Comparison of ENCODE assay signal across 13 cellular contexts in the genomic region with DNA sequence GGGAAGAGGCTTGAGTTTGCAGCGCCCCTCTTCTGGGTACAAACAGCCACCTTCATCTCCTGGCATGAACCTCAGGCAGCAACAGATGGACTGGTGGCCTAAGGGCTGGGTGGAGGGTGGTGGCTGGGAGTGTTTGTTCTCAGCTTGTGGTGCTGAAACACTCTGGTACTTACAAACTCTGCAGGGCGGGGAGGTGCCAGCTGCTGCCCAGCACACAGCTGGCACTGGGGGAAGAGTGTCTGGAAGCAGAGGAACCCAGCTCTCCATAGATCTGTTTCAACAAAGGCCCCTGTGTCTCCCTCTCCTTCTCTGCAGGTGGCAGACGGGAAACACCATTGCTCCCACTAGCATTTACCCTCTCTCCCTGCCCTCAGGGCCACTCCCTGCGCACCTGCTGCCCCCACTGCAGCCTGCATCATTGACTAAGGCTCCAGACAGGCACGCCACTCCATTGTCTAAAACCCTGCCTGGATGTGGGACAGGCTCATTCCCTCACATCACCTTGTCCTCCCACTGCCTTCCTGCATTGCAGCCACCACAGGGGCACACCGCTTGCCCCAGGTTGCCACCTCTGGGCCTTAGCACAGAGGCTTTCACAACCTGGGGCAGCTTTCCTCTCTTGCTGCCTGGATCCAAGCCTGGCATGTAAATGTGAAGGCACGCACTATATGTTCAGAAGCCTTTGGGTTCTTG. TPM values are rescaled to one million over a fixed set of nuclear protein-coding genes. Genes with fewer than 3 reads are reported as not detected.
DNase-seq lines count a peak whose midpoint lies in the region; ATAC-seq, FAIRE-seq and TF ChIP-seq lines count a peak whose summit lies in the region.
"Had no signal": no experiment of that assay in that cellular context is flagged by ENCODE, and none has a peak within 500 bp of the region (broad histone marks: within the 10 kb centered on the region; RNA-seq: fewer than 3 reads in every experiment).

No MANE protein-coding gene starts in this region.

- 30 to 74% (median 52%) methylated on average over 7 of the region's 7 CpGs for WGBS in small intestine, 3 donors
- 93 to 100% methylated on average over 2 to 5 of the region's 7 CpGs for WGBS in gastroesophageal sphincter (ENCODE audit: low coverage in 1 of 2), 2 donors

- intact Hi-C loops in activated CD4-positive, alpha-beta memory T cell treated with anti-CD3 and anti-CD28 coated beads for 36 hours (cut with micrococcal nuclease), result no loop called here

- H3K4me3 Mint-ChIP-seq in activated CD4-positive, alpha-beta memory T cell treated with anti-CD3 and anti-CD28 coated beads for 36 hours, result no peak overlapping the region
- H3K4me3 Mint-ChIP-seq: T-helper 17 cell had no signal

- no peak for TF ChIP-seq POLR2A in gastroesophageal sphincter (IDR thresholded peaks at IDR 0.05)

- CTCF ChIA-PET in activated CD4-positive, alpha-beta memory T cell treated with anti-CD3 and anti-CD28 coated beads for 36 hours (lab: Charles Lee), result interaction anchor here (2.7 kb wide), 1 partner anchor 58 kb away, joined by 9 read pairs; no protein-coding TSS in a partner anchor

- no peak for ATAC-seq in gastroesophageal sphincter
- ATAC-seq: T-helper 17 cell had no signal

- H3K9me3 ChIP-seq in small intestine (ENCODE audit: control insufficient read depth, low read depth) (no peaks in the 10 kb centered on the region), gastroesophageal sphincter (no peaks in the 10 kb centered on the region)
- H3K9me3 ChIP-seq: pancreas had no signal

- H3K27me3 ChIP-seq in small intestine (ENCODE audit: control insufficient read depth in 2 of 2, insufficient read depth in 2 of 2, low read length in 2 of 2) (no peaks in the 10 kb centered on the region), gastroesophageal sphincter (no peaks in the 10 kb centered on the region)

- no peaks in the 10 kb centered on the region for H3K4me1 Mint-ChIP-seq in activated CD4-positive, alpha-beta memory T cell treated with anti-CD3 and anti-CD28 coated beads for 36 hours (ENCODE audit: low read depth)
- H3K4me1 Mint-ChIP-seq: T-helper 17 cell had no signal

- no peak for FAIRE-seq in small intestine (lab: Jason Lieb, UNC)
- FAIRE-seq: pancreas had no signal

- H3K27ac ChIP-seq in small intestine (ENCODE audit: low read depth in 1 of 2, low read length in 1 of 2), result no peak overlapping the region
- H3K27ac ChIP-seq in gastroesophageal sphincter, result no peak overlapping the region
- H3K27ac ChIP-seq: 22Rv1, pancreas had no signal

- POLR2A ChIA-PET in activated CD4-positive, alpha-beta memory T cell treated with anti-CD3 and anti-CD28 coated beads for 36 hours (lab: Charles Lee), result no interaction called here

- TF ChIP-seq CTCF in gastroesophageal sphincter (IDR thresholded peaks at IDR 0.05), result no peak

- H3K4me3 ChIP-seq in small intestine (ENCODE audit: low read depth in 1 of 2, low read length in 2 of 2) (no peak overlapping the region), gastroesophageal sphincter (no peak overlapping the region)
- H3K4me3 ChIP-seq: pancreas had no signal

- peaks cover 7% of the 10 kb centered on the region for H3K27me3 Mint-ChIP-seq in activated CD4-positive, alpha-beta memory T cell treated with anti-CD3 and anti-CD28 coated beads for 36 hours

- H3K9me3 Mint-ChIP-seq in activated CD4-positive, alpha-beta memory T cell treated with anti-CD3 and anti-CD28 coated beads for 36 hours, result no peaks in the 10 kb centered on the region

- H3K36me3 ChIP-seq in small intestine (ENCODE audit: control insufficient read depth in 2 of 2, insufficient read depth in 2 of 2, low read length in 2 of 2), result no peaks in the 10 kb centered on the region
- H3K36me3 ChIP-seq in gastroesophageal sphincter, result no peaks in the 10 kb centered on the region
- H3K36me3 ChIP-seq: pancreas had no signal

- DNase-seq in NCI-H1436 (lab: John Stamatoyannopoulos, UW) (peak; percentile 28), NCI-H1436 treated with DMSO at 0.1 percent for 48 hours (lab: John Stamatoyannopoulos, UW) (no peak), NCI-H345 (lab: John Stamatoyannopoulos, UW) (peak; percentile 91), globus pallidus (ENCODE audit: low spot score) (peak; percentile 97), small intestine (peak; percentile 32)
- DNase-seq in activated CD4-positive, alpha-beta memory T cell treated with anti-CD3 and anti-CD28 coated beads for 36 hours, result no peak
- no peak for DNase-seq in activated effector memory CD4-positive, alpha-beta T cell treated with anti-CD3 and anti-CD28 coated beads, Interleukin-2, amount 50 U/mL, for 16 hours
- DNase-seq: amniotic stem cell, foreskin melanocyte, pancreas, T-helper 17 cell had no signal

- no peak for TF ChIP-seq EP300 in gastroesophageal sphincter (IDR thresholded peaks at IDR 0.05)

- H3K27ac Mint-ChIP-seq in activated CD4-positive, alpha-beta memory T cell treated with anti-CD3 and anti-CD28 coated beads for 36 hours, result no peak overlapping the region
- H3K27ac Mint-ChIP-seq: T-helper 17 cell had no signal

- H3K36me3 Mint-ChIP-seq in activated CD4-positive, alpha-beta memory T cell treated with anti-CD3 and anti-CD28 coated beads for 36 hours, result no peaks in the 10 kb centered on the region

- no peaks in the 10 kb centered on the region for H3K4me1 ChIP-seq in small intestine (ENCODE audit: control insufficient read depth in 2 of 2, insufficient read depth in 1 of 2, low read depth in 1 of 2, low read length in 1 of 2)
- H3K4me1 ChIP-seq in gastroesophageal sphincter, result no peaks in the 10 kb centered on the region
- H3K4me1 ChIP-seq: pancreas had no signal

RNA-seq across cellular contexts. Expression of a gene that starts 6.5 kb away (rescaled TPM):
- polyA plus RNA-seq in small intestine, result 1 to 10 TPM in 1 of 3 donors, under 1 TPM in 1, not detected in 1; 0.54 to 1.4 TPM
- total RNA-seq in activated CD4-positive, alpha-beta memory T cell treated with anti-CD3 and anti-CD28 coated beads for 36 hours, result not detected
- 1 to 10 TPM; 4.2 to 5.8 (median 5.1) TPM for total RNA-seq in gastroesophageal sphincter

Comparison
In these comparisons a context has a peak if more than half of its experiments do, and no peak if none do; other contexts are left out.
1. DNase-seq: peak in NCI-H1436 (single experiment), NCI-H345 (single experiment), globus pallidus (single experiment) and small intestine (single experiment); none in NCI-H1436 treated with DMSO at 0.1 percent for 48 hours (single experiment), activated CD4-positive, alpha-beta memory T cell treated with anti-CD3 and anti-CD28 coated beads for 36 hours (single experiment) and activated effector memory CD4-positive, alpha-beta T cell treated with anti-CD3 and anti-CD28 coated beads, Interleukin-2, amount 50 U/mL, for 16 hours (single experiment).
2. RNA of a gene that starts 6.5 kb away (total RNA-seq): 4.2 to 5.8 TPM in gastroesophageal sphincter; not detected in activated CD4-positive, alpha-beta memory T cell treated with anti-CD3 and anti-CD28 coated beads for 36 hours; every median in the first group is over 4 times any median in the second.